Comparison of ENCODE assay signal across 1 cellular context in the genomic region with DNA sequence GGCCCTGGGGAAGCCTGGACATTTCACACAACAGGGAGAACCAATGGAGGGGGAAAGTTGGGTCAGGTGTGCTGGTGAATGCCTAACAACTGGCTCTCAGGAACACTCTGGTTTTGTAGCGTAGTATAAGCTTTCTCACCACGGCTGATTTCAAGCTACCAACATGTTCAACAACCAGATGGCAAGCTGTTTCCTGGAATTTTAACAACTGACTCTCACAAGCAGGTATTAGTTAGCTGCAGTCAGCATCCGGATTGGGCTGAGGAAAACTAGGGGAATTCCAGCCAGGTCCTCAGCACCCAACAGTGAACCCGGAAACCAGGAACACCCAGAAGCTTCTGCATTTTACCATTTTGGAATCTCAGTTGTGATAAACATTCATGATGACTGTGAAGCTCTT.
TF ChIP-seq lines count a peak whose summit lies in the region.

No MANE protein-coding gene starts in this region.

TF ChIP-seq in H1, 55 proteins besides CTCF, POLR2A, EP300 and RAD21 (continued from another document):
- no peak for TF ChIP-seq ATF3 (IDR thresholded peaks at IDR 0.05; ENCODE audit: insufficient read depth, low read depth, low read length)
- TF ChIP-seq RNF2 (IDR thresholded peaks at IDR 0.05; ENCODE audit: borderline replicate concordance, low read depth, low read length, missing control alignments, poor library complexity, severe bottlenecking) = no peak
- no peak for TF ChIP-seq FOSL1 (IDR thresholded peaks at IDR 0.05; ENCODE audit: insufficient read depth, low read depth, low read length)
- no peak for TF ChIP-seq BACH1 (IDR thresholded peaks at IDR 0.05; ENCODE audit: low read length)
- no peak for TF ChIP-seq JUND (IDR thresholded peaks at IDR 0.05; ENCODE audit: low read length)
- no peak for TF ChIP-seq HDAC6 (IDR thresholded peaks at IDR 0.05; ENCODE audit: low read depth, low read length)
- TF ChIP-seq ATF2 (IDR thresholded peaks at IDR 0.05; ENCODE audit: low read length) = no peak
- no peak for TF ChIP-seq GABPA (IDR thresholded peaks at IDR 0.05; ENCODE audit: borderline replicate concordance, insufficient read depth, low read length)
- no peak for TF ChIP-seq SIN3A (conservative IDR thresholded peaks at IDR 0.05 in 1 of 2, IDR thresholded peaks at IDR 0.05 in 1 of 2; ENCODE audit: low read depth in 1 of 2, low read length in 2 of 2)
- TF ChIP-seq SP1 (IDR thresholded peaks at IDR 0.05; ENCODE audit: low read depth, low read length) = no peak
- no peak for TF ChIP-seq RFX5 (IDR thresholded peaks at IDR 0.05; ENCODE audit: borderline replicate concordance, low read depth, low read length)
TF ChIP-seq in H1: peak in this region for 0.
